9 cellular contexts compared by ENCODE assay signal in the genomic region with DNA sequence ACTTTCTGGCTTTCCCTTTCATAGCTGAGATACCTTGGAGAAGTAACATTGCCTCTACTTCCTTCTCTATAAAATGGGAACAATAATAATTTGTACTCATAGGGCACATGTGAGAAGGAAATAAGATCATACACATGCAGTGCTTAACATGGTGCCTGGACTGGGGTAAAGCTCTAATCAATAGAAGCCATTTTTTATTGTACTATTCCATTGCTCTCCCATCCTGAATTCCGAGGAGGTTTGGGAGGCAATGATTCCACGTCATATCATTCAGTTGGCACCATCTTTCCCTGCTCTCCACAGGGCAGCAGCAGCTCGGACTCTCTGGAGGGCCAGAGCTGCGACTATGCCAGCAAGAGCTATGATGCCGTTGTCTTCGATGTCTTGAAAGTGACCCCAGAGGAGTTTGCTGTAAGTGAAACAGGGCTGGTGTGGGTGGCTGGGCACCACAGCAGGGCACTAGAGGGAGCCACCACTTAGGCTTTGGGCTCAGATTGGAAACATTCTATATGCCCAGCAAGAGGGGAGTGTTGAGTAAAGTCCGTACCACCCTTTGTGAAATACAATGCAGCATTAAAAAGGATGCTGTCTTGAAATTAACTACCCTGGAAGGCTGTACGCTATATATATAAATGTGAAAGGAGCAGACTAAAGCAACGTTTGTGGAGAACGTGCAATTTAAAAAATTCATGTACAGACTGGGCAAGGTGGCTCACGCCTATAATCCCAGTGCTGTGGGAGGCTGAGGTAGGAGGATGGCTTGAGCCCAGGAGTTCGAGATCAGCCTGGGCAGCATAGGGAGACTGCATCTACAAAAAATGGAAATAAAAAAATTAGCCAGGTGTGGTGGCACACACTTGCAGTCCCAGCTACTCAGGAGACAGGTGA. TPM values are rescaled to one million over a fixed set of nuclear protein-coding genes. Genes with fewer than 3 reads are reported as not detected.
A peak's percentile ranks its signal among the peaks of the same experiment; 100 is the strongest.
DNase-seq lines count a peak whose midpoint lies in the region; ATAC-seq, FAIRE-seq and TF ChIP-seq lines count a peak whose summit lies in the region.
"Had no signal": no experiment of that assay in that cellular context is flagged by ENCODE, and none has a peak within 500 bp of the region (broad histone marks: within the 10 kb centered on the region; RNA-seq: fewer than 3 reads in every experiment).

No MANE protein-coding gene starts in this region.

- H3K36me3 Mint-ChIP-seq in activated CD8-positive, alpha-beta memory T cell treated with anti-CD3 and anti-CD28 coated beads, Interleukin-2, amount 10 ng/mL, durations not matched to agents 7 days and 5 days = no peaks in the 10 kb centered on the region
- peaks cover 4% of the 10 kb centered on the region for H3K36me3 Mint-ChIP-seq in nephron (ENCODE audit: low read depth)

- 50 to 52% methylated on average over 9 to 12 of the region's 12 CpGs for WGBS in esophagus squamous epithelium, 2 donors

- H3K9me3 Mint-ChIP-seq in activated CD8-positive, alpha-beta memory T cell treated with anti-CD3 and anti-CD28 coated beads, Interleukin-2, amount 10 ng/mL, durations not matched to agents 7 days and 5 days (ENCODE audit: low read depth) = no peaks in the 10 kb centered on the region
- H3K9me3 Mint-ChIP-seq in nephron = no peaks in the 10 kb centered on the region

- H3K4me3 Mint-ChIP-seq in activated CD8-positive, alpha-beta memory T cell treated with anti-CD3 and anti-CD28 coated beads, Interleukin-2, amount 10 ng/mL, durations not matched to agents 7 days and 5 days = no peak overlapping the region
- H3K4me3 Mint-ChIP-seq in nephron = no peak overlapping the region

- no peaks in the 10 kb centered on the region for H3K27me3 ChIP-seq in A673 (replicated peaks; ENCODE audit: insufficient read depth, low read depth, low read length, poor library complexity)
- H3K27me3 ChIP-seq in esophagus squamous epithelium = no peaks in the 10 kb centered on the region
- H3K27me3 ChIP-seq in vagina = no peaks in the 10 kb centered on the region

- H3K9me3 ChIP-seq in A673 (ENCODE audit: low read depth, low read length, poor library complexity, severe bottlenecking) (no peaks in the 10 kb centered on the region), esophagus squamous epithelium (no peaks in the 10 kb centered on the region), vagina (no peaks in the 10 kb centered on the region)

- peak; percentile 27 for FAIRE-seq in GM12892 (lab: Jason Lieb, UNC)
- FAIRE-seq: frontal cortex had no signal

- H3K27ac ChIP-seq in A673 (ENCODE audit: low read depth, low read length, poor library complexity, severe bottlenecking) = no peak overlapping the region
- no peak overlapping the region for H3K27ac ChIP-seq in esophagus squamous epithelium
- no peak overlapping the region for H3K27ac ChIP-seq in vagina

- H3K4me1 Mint-ChIP-seq in activated CD8-positive, alpha-beta memory T cell treated with anti-CD3 and anti-CD28 coated beads, Interleukin-2, amount 10 ng/mL, durations not matched to agents 7 days and 5 days = peaks cover 5% of the 10 kb centered on the region
- H3K4me1 Mint-ChIP-seq in nephron = peaks cover 11% of the 10 kb centered on the region

- TF ChIP-seq POLR2A in GM12892 (IDR thresholded peaks at IDR 0.05; ENCODE audit: low read depth, low read length) = no peak
- no peak for TF ChIP-seq POLR2A in esophagus squamous epithelium (IDR thresholded peaks at IDR 0.05)
- no peak for TF ChIP-seq POLR2A in vagina (IDR thresholded peaks at IDR 0.05)

- ATAC-seq in activated CD8-positive, alpha-beta memory T cell treated with anti-CD3 and anti-CD28 coated beads, Interleukin-2, amount 10 ng/mL, durations not matched to agents 7 days and 5 days = peak; percentile 75

- no peaks in the 10 kb centered on the region for H3K36me3 ChIP-seq in A673 (ENCODE audit: insufficient read depth, low read length, poor library complexity, severe bottlenecking)
- peaks cover 0 to 17% (median 0%) of the 10 kb centered on the region in 3 donors for H3K36me3 ChIP-seq in esophagus squamous epithelium
- H3K36me3 ChIP-seq in vagina = no peaks in the 10 kb centered on the region

- TF ChIP-seq CTCF in A673 (conservative IDR thresholded peaks at IDR 0.05; ENCODE audit: low read depth, low read length) = peak; percentile 96
- peak; percentile 56 to 91 (median 74) for TF ChIP-seq CTCF in esophagus squamous epithelium (IDR thresholded peaks at IDR 0.05)
- TF ChIP-seq CTCF in nephron (IDR thresholded peaks at IDR 0.05; ENCODE audit: unreplicated experiment in 3 of 3) = peak; percentile 24 to 32 (median 29)
- peak in 2 of 3 experiments; percentile 30 to 63 for TF ChIP-seq CTCF in vagina (IDR thresholded peaks at IDR 0.05)

- H3K27me3 Mint-ChIP-seq in activated CD8-positive, alpha-beta memory T cell treated with anti-CD3 and anti-CD28 coated beads, Interleukin-2, amount 10 ng/mL, durations not matched to agents 7 days and 5 days = peaks cover 7% of the 10 kb centered on the region
- no peaks in the 10 kb centered on the region for H3K27me3 Mint-ChIP-seq in nephron (ENCODE audit: low read depth)

- POLR2A ChIA-PET in A673 (lab: Charles Lee; ENCODE audit: low non-redundant PET) = no interaction called here

- intact Hi-C loops in A673 (cut with micrococcal nuclease; ENCODE audit: unreplicated experiment) = loop anchor here (1.0 kb wide), 1 partner anchor 234 kb away; no protein-coding TSS in a partner anchor
- intact Hi-C loops in esophagus squamous epithelium (cut with DNase I) = no loop called here
- intact Hi-C loops in vagina (cut with DNase I) = no loop called here

- CTCF ChIA-PET in A673 (lab: Charles Lee) = interaction anchor here (0.6 to 1.4 kb wide), 3 partner anchors 229 to 259 kb away, joined by 3 to 6 read pairs (median 4); no protein-coding TSS in a partner anchor
- CTCF ChIA-PET in activated CD8-positive, alpha-beta memory T cell treated with anti-CD3 and anti-CD28 coated beads, Interleukin-2, amount 10 ng/mL, durations not matched to agents 7 days and 5 days (lab: Charles Lee) = interaction anchor here (1.1 to 4.0 kb wide), 12 partner anchors 10 to 353 kb away, joined by 3 to 29 read pairs (median 4); no protein-coding TSS in a partner anchor

- H3K4me1 ChIP-seq in A673 (ENCODE audit: insufficient read depth, low read length, poor library complexity, severe bottlenecking) = peaks cover 7% of the 10 kb centered on the region
- peaks cover 0 to 7% (median 0%) of the 10 kb centered on the region in 3 donors for H3K4me1 ChIP-seq in esophagus squamous epithelium
- no peaks in the 10 kb centered on the region for H3K4me1 ChIP-seq in vagina

- BruUV-seq in A673 (replicated peaks; lab: Mats Ljungman, UMichigan) = no TSS peak

- H3K27ac Mint-ChIP-seq in activated CD8-positive, alpha-beta memory T cell treated with anti-CD3 and anti-CD28 coated beads, Interleukin-2, amount 10 ng/mL, durations not matched to agents 7 days and 5 days = no peak overlapping the region
- H3K27ac Mint-ChIP-seq in nephron = no peak overlapping the region

- H3K4me3 ChIP-seq in A673 (ENCODE audit: low read depth, low read length, poor library complexity, severe bottlenecking) = no peak overlapping the region
- H3K4me3 ChIP-seq in esophagus squamous epithelium = no peak overlapping the region
- H3K4me3 ChIP-seq in vagina = no peak overlapping the region

- DNase-seq in A673 (ENCODE audit: low spot score) = peak; percentile 74
- DNase-seq in GM12892 (ENCODE audit: insufficient read length) = peak; percentile 17
- DNase-seq in NCI-H69 (lab: John Stamatoyannopoulos, UW) = peak; percentile 75
- peak; percentile 60 for DNase-seq in activated CD8-positive, alpha-beta memory T cell treated with anti-CD3 and anti-CD28 coated beads, Interleukin-2, amount 10 ng/mL, durations not matched to agents 7 days and 5 days
- no peak for DNase-seq in esophagus squamous epithelium (lab: John Stamatoyannopoulos, UW)
- no peak for DNase-seq in vagina (ENCODE audit: extremely low spot score in 2 of 2)
- no peak for DNase-seq in NCI-H187 (lab: John Stamatoyannopoulos, UW)

RNA-seq across cellular contexts. Expression of gene RALGPS1, which starts 51.2 kb away (rescaled TPM):
- total RNA-seq in A673 (2021) (3.9 and 5.5 TPM in 2 replicates), esophagus squamous epithelium (10 to 100 TPM in 2 of 4 donors, 1 to 10 TPM in 2; 3.0 to 16.4 (median 10.6) TPM), vagina (15.2 TPM)
- 3.8 TPM for polyA plus RNA-seq in GM12892 (2012; ENCODE audit: missing spikeins)
- 1 to 10 TPM; 1.9 to 4.4 TPM for total RNA-seq in activated CD8-positive, alpha-beta memory T cell treated with anti-CD3 and anti-CD28 coated beads, Interleukin-2, amount 10 ng/mL, durations not matched to agents 7 days and 5 days

Comparison
In these comparisons a context has a peak if more than half of its experiments do, and no peak if none do; other contexts are left out.
1. DNase-seq: peak in A673 (single experiment), GM12892 (single experiment), NCI-H69 (single experiment) and activated CD8-positive, alpha-beta memory T cell treated with anti-CD3 and anti-CD28 coated beads, Interleukin-2, amount 10 ng/mL, durations not matched to agents 7 days and 5 days (single experiment); none in esophagus squamous epithelium (single experiment), vagina (0 of 2) and NCI-H187 (0 of 2).
2. CTCF ChIP-seq: peak in every context shown above with its lines; median percentile 96 in A673; 74 in esophagus squamous epithelium; 46 in vagina; 29 in nephron.